1 cellular context compared by ENCODE assay signal in the genomic region with DNA sequence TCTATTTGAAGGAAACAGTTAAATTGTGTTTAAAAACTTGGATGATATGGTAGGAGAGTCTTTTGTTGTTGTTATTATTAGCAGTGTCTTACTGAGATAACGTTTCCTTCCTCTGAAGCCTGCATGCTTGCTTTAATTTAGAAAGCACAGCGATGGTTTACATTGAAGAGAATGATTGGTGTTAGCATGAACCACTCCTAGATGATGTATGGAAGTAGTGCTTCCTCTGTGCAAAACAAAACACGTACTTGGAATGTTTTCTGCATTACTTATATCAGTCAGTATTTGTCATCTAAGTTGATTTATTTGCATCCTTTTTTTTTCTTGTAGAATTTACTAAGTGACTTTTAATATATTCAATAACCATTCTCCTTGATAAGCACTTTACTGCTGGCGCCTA.
TF ChIP-seq lines count a peak whose summit lies in the region.

No MANE protein-coding gene starts in this region.

TF ChIP-seq in SK-N-SH, 30 proteins besides CTCF, POLR2A, EP300 and RAD21 (continued from another document):
- TF ChIP-seq NFIC (IDR thresholded peaks at IDR 0.05; ENCODE audit: borderline replicate concordance) (no peak), EZH2phosphoT487 (IDR thresholded peaks at IDR 0.05; ENCODE audit: borderline replicate concordance, low read depth) (no peak), TCF12 (IDR thresholded peaks at IDR 0.05) (no peak), JUND (IDR thresholded peaks at IDR 0.05) (no peak), TEAD4 (IDR thresholded peaks at IDR 0.05; ENCODE audit: borderline replicate concordance, insufficient read depth) (no peak), GABPA (IDR thresholded peaks at IDR 0.05; ENCODE audit: low read depth) (no peak)
- TF ChIP-seq, protein P1, sequence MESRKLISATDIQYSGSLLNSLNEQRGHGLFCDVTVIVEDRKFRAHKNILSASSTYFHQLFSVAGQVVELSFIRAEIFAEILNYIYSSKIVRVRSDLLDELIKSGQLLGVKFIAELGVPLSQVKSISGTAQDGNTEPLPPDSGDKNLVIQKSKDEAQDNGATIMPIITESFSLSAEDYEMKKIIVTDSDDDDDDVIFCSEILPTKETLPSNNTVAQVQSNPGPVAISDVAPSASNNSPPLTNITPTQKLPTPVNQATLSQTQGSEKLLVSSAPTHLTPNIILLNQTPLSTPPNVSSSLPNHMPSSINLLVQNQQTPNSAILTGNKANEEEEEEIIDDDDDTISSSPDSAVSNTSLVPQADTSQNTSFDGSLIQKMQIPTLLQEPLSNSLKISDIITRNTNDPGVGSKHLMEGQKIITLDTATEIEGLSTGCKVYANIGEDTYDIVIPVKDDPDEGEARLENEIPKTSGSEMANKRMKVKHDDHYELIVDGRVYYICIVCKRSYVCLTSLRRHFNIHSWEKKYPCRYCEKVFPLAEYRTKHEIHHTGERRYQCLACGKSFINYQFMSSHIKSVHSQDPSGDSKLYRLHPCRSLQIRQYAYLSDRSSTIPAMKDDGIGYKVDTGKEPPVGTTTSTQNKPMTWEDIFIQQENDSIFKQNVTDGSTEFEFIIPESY (IDR thresholded peaks at IDR 0.05; ENCODE audit: borderline replicate concordance, low read depth): no peak
